1 cellular context compared by ENCODE assay signal in the genomic region with DNA sequence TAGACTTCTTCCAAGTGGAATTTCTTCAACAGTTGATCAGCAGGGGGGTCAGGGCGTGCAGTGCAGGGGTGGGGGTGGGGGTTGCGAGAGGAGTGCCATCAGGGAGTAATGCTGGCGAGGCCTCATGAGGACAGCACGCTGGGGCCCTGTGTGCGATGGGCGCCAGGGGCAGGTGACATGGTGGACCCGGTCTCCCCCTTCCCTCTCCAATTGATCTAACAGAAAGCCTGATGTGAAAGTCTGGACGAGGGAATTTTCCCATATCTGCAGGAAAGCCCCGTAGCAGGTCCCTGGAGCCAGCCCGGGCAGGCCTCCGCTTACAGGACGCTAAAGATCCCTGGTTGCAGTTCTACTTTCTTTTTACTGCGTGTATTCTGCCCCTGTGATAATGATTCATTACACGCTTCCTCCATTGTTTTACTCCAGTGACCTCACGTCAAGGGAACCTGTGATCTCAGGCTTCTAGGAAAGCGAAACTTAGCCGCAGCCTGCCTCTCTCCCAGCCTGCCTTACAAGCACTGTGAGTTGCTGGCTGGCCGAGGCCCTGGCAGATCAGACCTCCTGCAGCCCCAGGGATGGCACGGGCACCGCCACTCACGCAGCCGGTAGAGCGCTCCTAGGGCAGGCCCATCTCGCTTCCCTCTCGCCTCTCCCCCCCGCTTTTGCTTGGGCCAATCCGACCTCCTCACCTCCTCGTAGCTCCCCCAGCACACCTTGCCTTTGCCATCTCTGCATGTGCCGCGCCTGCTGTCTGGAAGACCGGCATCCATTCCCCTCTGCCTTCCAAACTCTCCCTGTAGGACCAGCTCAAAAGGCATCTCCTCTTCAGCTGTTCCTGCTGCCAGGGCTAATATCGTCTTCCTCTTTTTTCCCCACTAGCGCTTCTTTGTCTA.
TF ChIP-seq lines count a peak whose summit lies in the region.

No MANE protein-coding gene starts in this region.

TF ChIP-seq in GM12878, 131 proteins besides CTCF, POLR2A, EP300 and RAD21 (continued from another document and continues in another):
- TF ChIP-seq BCL3 (IDR thresholded peaks at IDR 0.05; ENCODE audit: borderline replicate concordance, insufficient read depth, low read depth, low read length, poor library complexity, severe bottlenecking) (peak; percentile 77), RFX5 (IDR thresholded peaks at IDR 0.05; ENCODE audit: low read depth, low read length) (no peak), CHD2 (IDR thresholded peaks at IDR 0.05; ENCODE audit: borderline replicate concordance, low read depth, low read length) (0 out of 2 replicates have a peak, but pooled peaks have one; percentile 34), MEF2B (IDR thresholded peaks at IDR 0.05; ENCODE audit: partially characterized antibody, poor library complexity, severe bottlenecking) (peak; percentile 84), ZNF592 (IDR thresholded peaks at IDR 0.05) (peak; percentile 77; the same call in 1 of the 2 replicates), E2F8 (IDR thresholded peaks at IDR 0.05; ENCODE audit: low read depth, partially characterized antibody) (no peak), BMI1 (IDR thresholded peaks at IDR 0.05; ENCODE audit: borderline replicate concordance) (no peak), FOXK2 (IDR thresholded peaks at IDR 0.05) (peak; percentile 72), CHD1 (IDR thresholded peaks at IDR 0.05; ENCODE audit: low read depth, low read length) (peak; percentile 41; the same call in 1 of the 2 replicates), MEF2A (IDR thresholded peaks at IDR 0.05; ENCODE audit: insufficient read depth, low read depth, low read length) (peak; percentile 63; the same call in 1 of the 2 replicates), IKZF2 (IDR thresholded peaks at IDR 0.05) (peak; percentile 97 to 98), SMAD1 (IDR thresholded peaks at IDR 0.05; ENCODE audit: low read depth, partially characterized antibody) (peak; percentile 58), SUZ12 (IDR thresholded peaks at IDR 0.05; ENCODE audit: unreplicated experiment) (no peak), SMARCA5 (IDR thresholded peaks at IDR 0.05) (peak; percentile 69), SIX5 (IDR thresholded peaks at IDR 0.05; ENCODE audit: low read depth, low read length, severe bottlenecking) (no peak), ZZZ3 (IDR thresholded peaks at IDR 0.05; ENCODE audit: control insufficient read depth, insufficient read length, low read depth) (no peak), STAT3 (IDR thresholded peaks at IDR 0.05; ENCODE audit: low read depth, low read length) (peak; percentile 88; the same call in 1 of the 2 replicates), JUND (IDR thresholded peaks at IDR 0.05; ENCODE audit: low read depth, low read length) (peak; percentile 69), TARDBP (IDR thresholded peaks at IDR 0.05; ENCODE audit: borderline replicate concordance) (peak; percentile 81), PAX8 (IDR thresholded peaks at IDR 0.05) (no peak), ZSCAN29 (IDR thresholded peaks at IDR 0.05) (no peak), RELA (IDR thresholded peaks at IDR 0.05; ENCODE audit: borderline replicate concordance, partially characterized antibody) (peak; percentile 73), CBX5 (IDR thresholded peaks at IDR 0.05; ENCODE audit: low read depth) (0 out of 2 replicates have a peak, but pooled peaks have one; percentile 81), IRF3 (IDR thresholded peaks at IDR 0.05) (no peak), TCF7 (IDR thresholded peaks at IDR 0.05; ENCODE audit: borderline replicate concordance) (peak; percentile 77)
- TF ChIP-seq, protein P1, sequence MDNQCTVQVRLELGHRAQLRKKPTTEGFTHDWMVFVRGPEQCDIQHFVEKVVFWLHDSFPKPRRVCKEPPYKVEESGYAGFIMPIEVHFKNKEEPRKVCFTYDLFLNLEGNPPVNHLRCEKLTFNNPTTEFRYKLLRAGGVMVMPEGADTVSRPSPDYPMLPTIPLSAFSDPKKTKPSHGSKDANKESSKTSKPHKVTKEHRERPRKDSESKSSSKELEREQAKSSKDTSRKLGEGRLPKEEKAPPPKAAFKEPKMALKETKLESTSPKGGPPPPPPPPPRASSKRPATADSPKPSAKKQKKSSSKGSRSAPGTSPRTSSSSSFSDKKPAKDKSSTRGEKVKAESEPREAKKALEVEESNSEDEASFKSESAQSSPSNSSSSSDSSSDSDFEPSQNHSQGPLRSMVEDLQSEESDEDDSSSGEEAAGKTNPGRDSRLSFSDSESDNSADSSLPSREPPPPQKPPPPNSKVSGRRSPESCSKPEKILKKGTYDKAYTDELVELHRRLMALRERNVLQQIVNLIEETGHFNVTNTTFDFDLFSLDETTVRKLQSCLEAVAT (IDR thresholded peaks at IDR 0.05): peak; percentile 79
- TF ChIP-seq, protein P2, sequence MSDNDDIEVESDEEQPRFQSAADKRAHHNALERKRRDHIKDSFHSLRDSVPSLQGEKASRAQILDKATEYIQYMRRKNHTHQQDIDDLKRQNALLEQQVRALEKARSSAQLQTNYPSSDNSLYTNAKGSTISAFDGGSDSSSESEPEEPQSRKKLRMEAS (IDR thresholded peaks at IDR 0.05; ENCODE audit: low read depth, low read length): peak; percentile 46; the same call in 1 of the 2 replicates
- TF ChIP-seq, protein P3, sequence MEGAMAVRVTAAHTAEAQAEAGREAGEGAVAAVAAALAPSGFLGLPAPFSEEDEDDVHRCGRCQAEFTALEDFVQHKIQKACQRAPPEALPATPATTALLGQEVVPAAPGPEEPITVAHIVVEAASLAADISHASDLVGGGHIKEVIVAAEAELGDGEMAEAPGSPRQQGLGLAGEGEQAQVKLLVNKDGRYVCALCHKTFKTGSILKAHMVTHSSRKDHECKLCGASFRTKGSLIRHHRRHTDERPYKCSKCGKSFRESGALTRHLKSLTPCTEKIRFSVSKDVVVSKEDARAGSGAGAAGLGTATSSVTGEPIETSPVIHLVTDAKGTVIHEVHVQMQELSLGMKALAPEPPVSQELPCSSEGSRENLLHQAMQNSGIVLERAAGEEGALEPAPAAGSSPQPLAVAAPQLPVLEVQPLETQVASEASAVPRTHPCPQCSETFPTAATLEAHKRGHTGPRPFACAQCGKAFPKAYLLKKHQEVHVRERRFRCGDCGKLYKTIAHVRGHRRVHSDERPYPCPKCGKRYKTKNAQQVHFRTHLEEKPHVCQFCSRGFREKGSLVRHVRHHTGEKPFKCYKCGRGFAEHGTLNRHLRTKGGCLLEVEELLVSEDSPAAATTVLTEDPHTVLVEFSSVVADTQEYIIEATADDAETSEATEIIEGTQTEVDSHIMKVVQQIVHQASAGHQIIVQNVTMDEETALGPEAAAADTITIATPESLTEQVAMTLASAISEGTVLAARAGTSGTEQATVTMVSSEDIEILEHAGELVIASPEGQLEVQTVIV (IDR thresholded peaks at IDR 0.05; ENCODE audit: borderline replicate concordance, partially characterized antibody): no peak
- TF ChIP-seq, protein P4, sequence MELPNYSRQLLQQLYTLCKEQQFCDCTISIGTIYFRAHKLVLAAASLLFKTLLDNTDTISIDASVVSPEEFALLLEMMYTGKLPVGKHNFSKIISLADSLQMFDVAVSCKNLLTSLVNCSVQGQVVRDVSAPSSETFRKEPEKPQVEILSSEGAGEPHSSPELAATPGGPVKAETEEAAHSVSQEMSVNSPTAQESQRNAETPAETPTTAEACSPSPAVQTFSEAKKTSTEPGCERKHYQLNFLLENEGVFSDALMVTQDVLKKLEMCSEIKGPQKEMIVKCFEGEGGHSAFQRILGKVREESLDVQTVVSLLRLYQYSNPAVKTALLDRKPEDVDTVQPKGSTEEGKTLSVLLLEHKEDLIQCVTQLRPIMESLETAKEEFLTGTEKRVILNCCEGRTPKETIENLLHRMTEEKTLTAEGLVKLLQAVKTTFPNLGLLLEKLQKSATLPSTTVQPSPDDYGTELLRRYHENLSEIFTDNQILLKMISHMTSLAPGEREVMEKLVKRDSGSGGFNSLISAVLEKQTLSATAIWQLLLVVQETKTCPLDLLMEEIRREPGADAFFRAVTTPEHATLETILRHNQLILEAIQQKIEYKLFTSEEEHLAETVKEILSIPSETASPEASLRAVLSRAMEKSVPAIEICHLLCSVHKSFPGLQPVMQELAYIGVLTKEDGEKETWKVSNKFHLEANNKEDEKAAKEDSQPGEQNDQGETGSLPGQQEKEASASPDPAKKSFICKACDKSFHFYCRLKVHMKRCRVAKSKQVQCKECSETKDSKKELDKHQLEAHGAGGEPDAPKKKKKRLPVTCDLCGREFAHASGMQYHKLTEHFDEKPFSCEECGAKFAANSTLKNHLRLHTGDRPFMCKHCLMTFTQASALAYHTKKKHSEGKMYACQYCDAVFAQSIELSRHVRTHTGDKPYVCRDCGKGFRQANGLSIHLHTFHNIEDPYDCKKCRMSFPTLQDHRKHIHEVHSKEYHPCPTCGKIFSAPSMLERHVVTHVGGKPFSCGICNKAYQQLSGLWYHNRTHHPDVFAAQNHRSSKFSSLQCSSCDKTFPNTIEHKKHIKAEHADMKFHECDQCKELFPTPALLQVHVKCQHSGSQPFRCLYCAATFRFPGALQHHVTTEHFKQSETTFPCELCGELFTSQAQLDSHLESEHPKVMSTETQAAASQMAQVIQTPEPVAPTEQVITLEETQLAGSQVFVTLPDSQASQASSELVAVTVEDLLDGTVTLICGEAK (IDR thresholded peaks at IDR 0.05; ENCODE audit: borderline replicate concordance): 0 out of 2 replicates have a peak, but pooled peaks have one; percentile 10
